Comparison of ENCODE assay signal across 1 cellular context in genomic region chr9:99056876-99057664, GRCh38.
TF ChIP-seq lines count a peak whose summit lies in the region.

No MANE protein-coding gene starts in this region.

TF ChIP-seq in WTC11, 78 proteins besides CTCF, POLR2A, EP300 and RAD21 (continued from another document):
- TF ChIP-seq ARID4B (CRISPR knock-in tag; IDR thresholded peaks at IDR 0.05; ENCODE audit: borderline replicate concordance) (no peak), ZNF138 (CRISPR knock-in tag; conservative IDR thresholded peaks at IDR 0.05) (no peak), ZBTB21 (CRISPR knock-in tag; IDR thresholded peaks at IDR 0.05; ENCODE audit: borderline replicate concordance) (no peak), ELF4 (CRISPR knock-in tag; IDR thresholded peaks at IDR 0.05; ENCODE audit: low read depth) (no peak), E2F4 (CRISPR knock-in tag; IDR thresholded peaks at IDR 0.05; ENCODE audit: borderline replicate concordance, low read depth) (no peak), RORB (CRISPR knock-in tag; IDR thresholded peaks at IDR 0.05) (no peak)
TF ChIP-seq in WTC11: peak in this region for 0.
